ENCODE assay signal across 8 cellular contexts in genomic region chr5:36728697-36729543, GRCh38.
DNase-seq lines count a peak whose midpoint lies in the region; ATAC-seq and TF ChIP-seq lines count a peak whose summit lies in the region.

No MANE protein-coding gene starts in this region.

- H3K4me2 ChIP-seq in OCI-LY3 (ENCODE audit: low read length) = peak overlapping the region; percentile 56

- H3K27ac ChIP-seq in OCI-LY3 (ENCODE audit: low read length) (no peak overlapping the region), lower lobe of right lung (no peak overlapping the region)

- intact Hi-C loops in lower lobe of right lung (cut with DNase I) = no loop called here

- H3K36me3 ChIP-seq in OCI-LY3 (replicated peaks; ENCODE audit: low read depth, low read length) = no peaks in the 10 kb centered on the region
- H3K36me3 ChIP-seq in lower lobe of right lung = no peaks in the 10 kb centered on the region

- ATAC-seq in lower lobe of right lung = peak; percentile 41 to 73
- ATAC-seq in HG03460 (IDR thresholded peaks at IDR 0.05; ENCODE audit: unreplicated experiment) = no peak
- ATAC-seq in GM19035 (IDR thresholded peaks at IDR 0.05; ENCODE audit: unreplicated experiment) = no peak

- H2AFZ ChIP-seq in OCI-LY3 (ENCODE audit: low read depth, low read length) = 0 out of 2 replicates have a peak overlapping the region, but pooled peaks have one; percentile 52

- H3K4me1 ChIP-seq in OCI-LY3 (ENCODE audit: low read length) = peaks cover 23% of the 10 kb centered on the region
- no peaks in the 10 kb centered on the region for H3K4me1 ChIP-seq in lower lobe of right lung

- TF ChIP-seq CTCF in OCI-LY3 (IDR thresholded peaks at IDR 0.05; ENCODE audit: low read depth, low read length) (peak; percentile 63), lower lobe of right lung (IDR thresholded peaks at IDR 0.05) (peak; percentile 73)

- no peaks in the 10 kb centered on the region for H4K20me1 ChIP-seq in OCI-LY3 (ENCODE audit: insufficient read depth, low read length)

- H3K9me3 ChIP-seq in OCI-LY3 (ENCODE audit: insufficient read depth, low read length) = no peaks in the 10 kb centered on the region
- H3K9me3 ChIP-seq in lower lobe of right lung = no peaks in the 10 kb centered on the region

- peak; percentile 62 for DNase-seq in EL
- peak; percentile 65 for DNase-seq in Jurkat, Clone E6-1 (ENCODE audit: low read depth, low spot score)
- peak; percentile 78 for DNase-seq in cerebellar cortex (ENCODE audit: low spot score)
- no peak for DNase-seq in lower lobe of right lung
- DNase-seq in HK-2 (ENCODE audit: unreplicated experiment) = no peak

- H3K9ac ChIP-seq in OCI-LY3 (ENCODE audit: low read length) = no peak overlapping the region

- H3K27me3 ChIP-seq in OCI-LY3 (ENCODE audit: low read depth, low read length) = no peaks in the 10 kb centered on the region
- H3K27me3 ChIP-seq in lower lobe of right lung (ENCODE audit: low read depth) = no peaks in the 10 kb centered on the region

- no peak overlapping the region for H3K4me3 ChIP-seq in Jurkat, Clone E6-1 (ENCODE audit: low read length)
- H3K4me3 ChIP-seq in OCI-LY3 (ENCODE audit: low read length) = peak overlapping the region; percentile 29; the same call in 1 of the 2 replicates
- H3K4me3 ChIP-seq in lower lobe of right lung = no peak overlapping the region

- no peaks in the 10 kb centered on the region for H3K79me2 ChIP-seq in OCI-LY3 (ENCODE audit: low read length)

Comparison
In these comparisons a context has a peak if more than half of its experiments do, and no peak if none do; other contexts are left out.
1. DNase-seq: peak in EL (single experiment), Jurkat, Clone E6-1 (single experiment) and cerebellar cortex (single experiment); none in lower lobe of right lung (single experiment) and HK-2 (single experiment).
2. ATAC-seq: peak in lower lobe of right lung (2 of 2); none in HG03460 (single experiment) and GM19035 (single experiment).